Comparison of ENCODE assay signal across 9 cellular contexts in the genomic region with DNA sequence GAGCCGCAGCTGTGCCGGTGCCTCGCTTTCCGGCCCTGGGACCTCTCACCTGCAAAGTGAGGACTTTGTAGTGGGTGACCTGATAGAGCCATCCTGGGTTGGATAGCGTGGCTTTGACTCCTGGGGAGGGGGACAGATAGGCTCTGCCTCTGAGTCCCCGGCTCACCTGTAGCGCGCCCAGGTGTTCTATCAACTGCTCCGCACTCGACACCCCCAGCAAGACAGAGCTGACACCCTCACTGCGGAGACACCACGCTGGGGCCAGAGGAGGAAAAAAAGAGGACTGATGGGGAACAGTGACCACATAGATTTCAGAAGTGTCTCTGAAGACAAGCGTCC. TPM values are rescaled to one million over a fixed set of nuclear protein-coding genes. Genes with fewer than 3 reads are reported as not detected.
DNase-seq lines count a peak whose midpoint lies in the region; ATAC-seq and TF ChIP-seq lines count a peak whose summit lies in the region.
"Had no signal": no experiment of that assay in that cellular context is flagged by ENCODE, and none has a peak within 500 bp of the region (broad histone marks: within the 10 kb centered on the region; RNA-seq: fewer than 3 reads in every experiment).

No MANE protein-coding gene starts in this region.

- no peak for TF ChIP-seq EP300 in gastroesophageal sphincter (IDR thresholded peaks at IDR 0.05)

- peak overlapping the region; percentile 32 for H3K9ac ChIP-seq in rectal smooth muscle tissue (ENCODE audit: low read length)

- no peaks in the 10 kb centered on the region for H3K27me3 ChIP-seq in DOHH2 (ENCODE audit: control insufficient read depth, low read length)
- H3K27me3 ChIP-seq in gastroesophageal sphincter = no peaks in the 10 kb centered on the region
- H3K27me3 ChIP-seq in rectal smooth muscle tissue (ENCODE audit: control insufficient read depth, insufficient read depth, low read length) = no peaks in the 10 kb centered on the region
- H3K27me3 ChIP-seq in foreskin keratinocyte = no peaks in the 10 kb centered on the region

- H3K4me2 ChIP-seq in DOHH2 (ENCODE audit: low read length) = peak overlapping the region; percentile 75

- H3K36me3 ChIP-seq in DOHH2 (ENCODE audit: control insufficient read depth, low read length) (0 out of 2 replicates have a peak, but pooled peaks cover 5% of the 10 kb centered on the region), gastroesophageal sphincter (no peaks in the 10 kb centered on the region), rectal smooth muscle tissue (ENCODE audit: control insufficient read depth, insufficient read depth, low read length) (no peaks in the 10 kb centered on the region)

- intact Hi-C loops in activated B cell treated with CpG ODN at 0.5 μM for 24 hours (cut with micrococcal nuclease) = loop anchor here (1.0 kb wide), 1 partner anchor 8 kb away; no protein-coding TSS in a partner anchor

- H4K20me1 ChIP-seq in DOHH2 (ENCODE audit: control insufficient read depth, insufficient read depth, low read depth, low read length) = no peaks in the 10 kb centered on the region

- peaks cover 6% of the 10 kb centered on the region; the same call in 1 of the 2 replicates for H3F3A ChIP-seq in DOHH2 (ENCODE audit: control insufficient read depth, insufficient read depth)

- peaks cover 19% of the 10 kb centered on the region for H3K4me1 Mint-ChIP-seq in activated B cell treated with CpG ODN at 0.5 μM for 24 hours

- TF ChIP-seq CTCF in DOHH2 (IDR thresholded peaks at IDR 0.05; ENCODE audit: low read depth, low read length, poor library complexity, severe bottlenecking) = no peak
- no peak for TF ChIP-seq CTCF in activated B cell treated with CpG ODN at 0.5 μM for 24 hours (IDR thresholded peaks at IDR 0.05)
- TF ChIP-seq CTCF in gastroesophageal sphincter (IDR thresholded peaks at IDR 0.05) = no peak
- TF ChIP-seq CTCF in foreskin keratinocyte (conservative IDR thresholded peaks at IDR 0.05) = no peak

- WGBS in gastroesophageal sphincter (ENCODE audit: low coverage in 1 of 2), 2 donors = 28% methylated on average over 4 of the region's 13 CpGs; no CpG with 5 or more reads in 1 of the 2 donors

- no peaks in the 10 kb centered on the region for H3K9me3 Mint-ChIP-seq in activated B cell treated with CpG ODN at 0.5 μM for 24 hours

- H3K4me1 ChIP-seq in DOHH2 (ENCODE audit: control insufficient read depth, low read length) (peaks cover 15% of the 10 kb centered on the region), gastroesophageal sphincter (peaks cover 0 to 18% (median 6%) of the 10 kb centered on the region in 3 donors), rectal smooth muscle tissue (ENCODE audit: control insufficient read depth, insufficient read depth, low read length) (no peaks in the 10 kb centered on the region), foreskin keratinocyte (no peaks in the 10 kb centered on the region)

- H3K9me3 ChIP-seq in DOHH2 (ENCODE audit: control insufficient read depth, insufficient read depth, low read length) = no peaks in the 10 kb centered on the region
- H3K9me3 ChIP-seq in gastroesophageal sphincter = no peaks in the 10 kb centered on the region

- no peaks in the 10 kb centered on the region for H3K79me2 ChIP-seq in DOHH2 (ENCODE audit: control insufficient read depth, low read length)

- no peak overlapping the region for H3K27ac Mint-ChIP-seq in activated B cell treated with CpG ODN at 0.5 μM for 24 hours

- DNase-seq in activated B cell treated with CpG ODN at 0.5 μM for 24 hours = no peak
- DNase-seq in cerebellum (ENCODE audit: low spot score) = no peak
- no peak for DNase-seq in anterior cingulate cortex (lab: John Stamatoyannopoulos, UW)
- DNase-seq in foreskin keratinocyte = no peak
- DNase-seq: SHP77 treated with DMSO at 0.1 percent for 48 hours had no signal

- CTCF ChIA-PET in activated B cell treated with CpG ODN at 0.5 μM for 24 hours (lab: Charles Lee) = interaction anchor here (1.9 kb wide), 1 partner anchor 66 kb away, joined by 9 read pairs; no protein-coding TSS in a partner anchor

- peaks cover 3% of the 10 kb centered on the region for H3K36me3 Mint-ChIP-seq in activated B cell treated with CpG ODN at 0.5 μM for 24 hours (ENCODE audit: low read depth)

- no peak for TF ChIP-seq POLR2A in gastroesophageal sphincter (IDR thresholded peaks at IDR 0.05)

- POLR2A ChIA-PET in activated B cell treated with CpG ODN at 0.5 μM for 24 hours (lab: Charles Lee) = interaction anchor here (0.5 to 1.3 kb wide), 2 partner anchors 9 to 707 kb away, joined by 3 to 5 read pairs; a partner anchor contains a TSS

- H3K4me3 Mint-ChIP-seq in activated B cell treated with CpG ODN at 0.5 μM for 24 hours = peak overlapping the region; percentile 82

- no peak for ATAC-seq in activated B cell treated with CpG ODN at 0.5 μM for 24 hours (ENCODE audit: low read depth)
- peak; percentile 6 for ATAC-seq in gastroesophageal sphincter
- no peak for ATAC-seq in HG02870 (IDR thresholded peaks at IDR 0.05; ENCODE audit: unreplicated experiment)
- ATAC-seq in foreskin keratinocyte = no peak

- H3K4me3 ChIP-seq in DOHH2 (ENCODE audit: low read length) (peak overlapping the region; percentile 55), gastroesophageal sphincter (peak overlapping the region; percentile 27 to 54), rectal smooth muscle tissue (ENCODE audit: low read length) (peak overlapping the region; percentile 67)

- H3K9me2 ChIP-seq in DOHH2 (replicated peaks; ENCODE audit: control insufficient read depth, low read length) = no peaks in the 10 kb centered on the region

- H3K27me3 Mint-ChIP-seq in activated B cell treated with CpG ODN at 0.5 μM for 24 hours = no peaks in the 10 kb centered on the region

- H3K27ac ChIP-seq in DOHH2 (ENCODE audit: low read depth, low read length) (no peak overlapping the region), gastroesophageal sphincter (peak overlapping the region in 3 of 4 donors; percentile 38 to 72 (median 40)), rectal smooth muscle tissue (ENCODE audit: low read depth, low read length) (no peak overlapping the region), foreskin keratinocyte (no peak overlapping the region)

RNA-seq across cellular contexts. Expression of a gene that starts 6.4 kb away (rescaled TPM):
- total RNA-seq in activated B cell treated with CpG ODN at 0.5 μM for 24 hours (10.8 and 12.9 TPM in 2 replicates), gastroesophageal sphincter (1 to 10 TPM in 1 of 4 donors, under 1 TPM in 1, not detected in 2; 0.58 to 1.3 TPM), cerebellum (3.2 TPM), foreskin keratinocyte (0.78 and 1.0 TPM in 2 replicates)
- polyA plus RNA-seq in foreskin keratinocyte = 0.81 and 0.83 TPM in 2 replicates

RNA-seq across cellular contexts. Expression of a gene that starts 7.2 kb away (rescaled TPM):
- 2.5 and 2.8 TPM in 2 replicates for total RNA-seq in activated B cell treated with CpG ODN at 0.5 μM for 24 hours
- total RNA-seq in gastroesophageal sphincter = 1 to 10 TPM; 1.6 to 5.4 (median 2.1) TPM
- total RNA-seq in cerebellum = 2.8 TPM
- total RNA-seq in foreskin keratinocyte = 1.9 and 2.3 TPM in 2 replicates
- polyA plus RNA-seq in foreskin keratinocyte = 1.5 TPM in 2 replicates

RNA-seq across cellular contexts. Expression of a gene that starts 8.5 kb away (rescaled TPM):
- 129 and 167 TPM in 2 replicates for total RNA-seq in activated B cell treated with CpG ODN at 0.5 μM for 24 hours
- total RNA-seq in gastroesophageal sphincter = 10 to 100 TPM; 20.9 to 44.2 (median 29.0) TPM
- 21.3 TPM for total RNA-seq in cerebellum
- total RNA-seq in foreskin keratinocyte = 117 and 135 TPM in 2 replicates
- polyA plus RNA-seq in foreskin keratinocyte = 359 and 390 TPM in 2 replicates

RNA-seq across cellular contexts. Expression of a gene that starts 8.7 kb away (rescaled TPM):
- 23.0 and 24.6 TPM in 2 replicates for total RNA-seq in activated B cell treated with CpG ODN at 0.5 μM for 24 hours
- 10 to 100 TPM; 15.6 to 31.8 (median 18.2) TPM for total RNA-seq in gastroesophageal sphincter
- 35.8 TPM for total RNA-seq in cerebellum
- total RNA-seq in foreskin keratinocyte = 29.0 and 31.8 TPM in 2 replicates
- 28.2 and 29.1 TPM in 2 replicates for polyA plus RNA-seq in foreskin keratinocyte

RNA-seq across cellular contexts. Expression of a gene that starts 34.7 kb away (rescaled TPM):
- 103 and 109 TPM in 2 replicates for total RNA-seq in activated B cell treated with CpG ODN at 0.5 μM for 24 hours
- total RNA-seq in gastroesophageal sphincter = 100 to 1,000 TPM in 3 of 4 donors, 10 to 100 TPM in 1; 56.7 to 134 (median 120) TPM
- 121 TPM for total RNA-seq in cerebellum
- total RNA-seq in foreskin keratinocyte = 89.8 and 91.3 TPM in 2 replicates
- polyA plus RNA-seq in foreskin keratinocyte = 66.8 and 76.4 TPM in 2 replicates

Comparison
In these comparisons a context has a peak if more than half of its experiments do, and no peak if none do; other contexts are left out.
1. H3K27ac ChIP-seq: peak in gastroesophageal sphincter (3 of 4); none in DOHH2 (single experiment), rectal smooth muscle tissue (single experiment) and foreskin keratinocyte (single experiment).
2. Peak in every context shown above with its lines, with median percentiles within 50 percentile points of each other: H3K4me3 ChIP-seq.